Comparison of ENCODE assay signal across 1 cellular context in genomic region chr12:57119294-57119693, GRCh38.
TF ChIP-seq lines count a peak whose summit lies in the region.

No MANE protein-coding gene starts in this region.

TF ChIP-seq in IMR-90, 13 proteins besides CTCF, POLR2A, EP300 and RAD21:
- no peak for TF ChIP-seq RCOR1 (IDR thresholded peaks at IDR 0.05; ENCODE audit: insufficient replicate concordance, low read length)
- TF ChIP-seq SMC3 (IDR thresholded peaks at IDR 0.05; ENCODE audit: low read depth, low read length) = no peak
- no peak for TF ChIP-seq NFE2L2 (IDR thresholded peaks at IDR 0.05; ENCODE audit: low read depth, low read length)
- no peak for TF ChIP-seq RFX5 (IDR thresholded peaks at IDR 0.05; ENCODE audit: low read depth, low read length)
- no peak for TF ChIP-seq BHLHE40 (IDR thresholded peaks at IDR 0.05; ENCODE audit: low read depth, low read length)
- no peak for TF ChIP-seq ELK1 (IDR thresholded peaks at IDR 0.05; ENCODE audit: borderline replicate concordance, low read depth, low read length)
- TF ChIP-seq MAZ (IDR thresholded peaks at IDR 0.05; ENCODE audit: borderline replicate concordance, low read depth, low read length) = no peak
- no peak for TF ChIP-seq CHD1 (IDR thresholded peaks at IDR 0.05; ENCODE audit: low read depth, low read length)
